In the genomic region with DNA sequence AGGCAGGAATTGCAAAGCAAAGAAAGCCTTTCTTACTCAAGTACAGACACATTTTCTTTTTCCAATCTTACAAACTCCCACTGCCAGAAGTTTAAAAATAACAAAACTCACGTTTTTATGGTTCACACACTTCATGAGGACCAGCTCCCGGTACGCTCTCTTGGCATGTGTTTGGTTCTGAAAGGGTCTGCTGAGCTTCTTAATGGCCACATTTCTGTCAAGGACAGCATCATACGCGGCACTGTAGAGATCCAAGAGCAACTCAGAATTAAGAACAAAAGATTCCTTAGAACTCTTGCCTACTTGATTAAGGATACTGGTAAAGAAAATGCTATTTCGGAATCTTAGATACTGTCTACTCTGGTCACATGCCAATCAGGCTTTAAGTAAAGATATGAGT, we compare ENCODE assay signal across 20 cellular contexts.
A peak's percentile ranks its signal among the peaks of the same experiment; 100 is the strongest.
DNase-seq lines count a peak whose midpoint lies in the region; ATAC-seq and TF ChIP-seq lines count a peak whose summit lies in the region.
"Had no signal": no experiment of that assay in that cellular context is flagged by ENCODE, and none has a peak within 500 bp of the region (broad histone marks: within the 10 kb centered on the region; RNA-seq: fewer than 3 reads in every experiment).

No MANE protein-coding gene starts in this region.

- DNase-seq in DMS79 (lab: John Stamatoyannopoulos, UW) = peak; percentile 21
- no peak for DNase-seq in chondrocyte (ENCODE audit: low spot score)
- DNase-seq in mesendoderm = no peak
- peak; percentile 78 to 82 for DNase-seq in thyroid gland
- no peak for DNase-seq in activated naive CD4-positive, alpha-beta T cell treated with anti-CD3 and anti-CD28 coated beads, Interleukin-2, amount 50 U/mL, for 16 hours
- no peak for DNase-seq in occipital lobe (lab: John Stamatoyannopoulos, UW)
- no peak for DNase-seq in mucosa of descending colon
- DNase-seq: AML-193; CD4-positive, alpha-beta memory T cell; DMS153; DND-41; EL; H9; IMR-90 had no signal

- H3K9me3 Mint-ChIP-seq in chondrocyte (ENCODE audit: low read depth) = peaks cover 23% of the 10 kb centered on the region

- no peak overlapping the region for H4K8ac ChIP-seq in mesendoderm (ENCODE audit: low read depth, low read length)

- TF ChIP-seq POLR2A in thyroid gland (IDR thresholded peaks at IDR 0.05) = no peak

- H3K4me2 ChIP-seq in mesendoderm (ENCODE audit: low read length) = no peak overlapping the region
- H3K4me2 ChIP-seq: A549, BLaER1 had no signal

- H3K4me3 ChIP-seq in mesendoderm (ENCODE audit: low read length) (no peak overlapping the region), thyroid gland (replicated peaks in 1 of 3) (no peak overlapping the region), mucosa of descending colon (no peak overlapping the region)
- H3K4me3 ChIP-seq: A549, BLaER1, GM12878 had no signal

- H3K36me3 ChIP-seq in mesendoderm (ENCODE audit: control insufficient read depth, insufficient read depth, low read length) (no peaks in the 10 kb centered on the region), thyroid gland (no peaks in the 10 kb centered on the region), mucosa of descending colon (ENCODE audit: low read depth) (no peaks in the 10 kb centered on the region)
- H3K36me3 ChIP-seq: BLaER1 had no signal

- no peak overlapping the region for H2BK5ac ChIP-seq in mesendoderm (ENCODE audit: low read length)

- H3K56ac ChIP-seq in mesendoderm (ENCODE audit: low read length) = no peak overlapping the region

- H3K36me3 Mint-ChIP-seq in chondrocyte (ENCODE audit: low read depth) = peaks cover 10% of the 10 kb centered on the region
- H3K36me3 Mint-ChIP-seq: CD14-positive monocyte; CD4-positive, alpha-beta memory T cell had no signal

- intact Hi-C loops in thyroid gland (cut with DNase I) = no loop called here
- intact Hi-C loops in mucosa of descending colon (cut with DNase I, micrococcal nuclease) = no loop called here

- H3K4me3 Mint-ChIP-seq in chondrocyte (ENCODE audit: unreplicated experiment) = no peak overlapping the region
- H3K4me3 Mint-ChIP-seq: CD14-positive monocyte; CD4-positive, alpha-beta memory T cell; H9 had no signal

- no peak overlapping the region for H3K4ac ChIP-seq in mesendoderm (ENCODE audit: low read depth, low read length)

- H2BK120ac ChIP-seq in mesendoderm (ENCODE audit: low read depth, low read length) = no peak overlapping the region

- no peak overlapping the region for H4K5ac ChIP-seq in mesendoderm (ENCODE audit: low read length)

- WGBS in mesendoderm (ENCODE audit: extremely low coverage, insufficient coverage, low lambda C conversion rate) = no CpG with 5 or more reads among the region's 6 CpGs
- 22 to 30% methylated on average over 6 of the region's 6 CpGs for WGBS in thyroid gland, 2 donors

- no peak overlapping the region for H2AK5ac ChIP-seq in mesendoderm (ENCODE audit: low read length)

- H3K79me2 ChIP-seq in mesendoderm (ENCODE audit: control insufficient read depth, insufficient read depth, low read length) = no peaks in the 10 kb centered on the region

- H3K27me3 Mint-ChIP-seq in chondrocyte (ENCODE audit: low read depth) = no peaks in the 10 kb centered on the region
- H3K27me3 Mint-ChIP-seq: CD4-positive, alpha-beta memory T cell had no signal

- peaks cover 10% of the 10 kb centered on the region for H3K4me1 Mint-ChIP-seq in chondrocyte (ENCODE audit: low read depth)
- H3K4me1 Mint-ChIP-seq: CD14-positive monocyte; CD4-positive, alpha-beta memory T cell had no signal

- TF ChIP-seq CTCF in chondrocyte (IDR thresholded peaks at IDR 0.05) (no peak), thyroid gland (IDR thresholded peaks at IDR 0.05) (no peak), mucosa of descending colon (IDR thresholded peaks at IDR 0.05) (no peak)

- H2BK15ac ChIP-seq in mesendoderm (replicated peaks; ENCODE audit: low read depth) = peak overlapping the region; percentile 25

- peak overlapping the region; percentile 13 for H3K27ac Mint-ChIP-seq in chondrocyte (ENCODE audit: unreplicated experiment)
- H3K27ac Mint-ChIP-seq: CD14-positive monocyte; CD4-positive, alpha-beta memory T cell had no signal

- H3K23ac ChIP-seq in mesendoderm (ENCODE audit: low read length) = no peak overlapping the region

- ATAC-seq in GM18511 (IDR thresholded peaks at IDR 0.05; ENCODE audit: unreplicated experiment) (no peak), mucosa of descending colon (no peak)
- ATAC-seq: A549, GM12878 had no signal

- H3K18ac ChIP-seq in mesendoderm (ENCODE audit: low read length) = no peak overlapping the region

- no peaks in the 10 kb centered on the region for H3K27me3 ChIP-seq in mesendoderm (ENCODE audit: insufficient read depth, low read length, poor library complexity)
- no peaks in the 10 kb centered on the region for H3K27me3 ChIP-seq in thyroid gland
- H3K27me3 ChIP-seq: BLaER1 had no signal

- no peaks in the 10 kb centered on the region for H3K9me3 ChIP-seq in thyroid gland
- H3K9me3 ChIP-seq in mucosa of descending colon = no peaks in the 10 kb centered on the region

- no peaks in the 10 kb centered on the region for H3K4me1 ChIP-seq in mesendoderm (ENCODE audit: control insufficient read depth, low read depth, low read length)
- H3K4me1 ChIP-seq in thyroid gland = peaks cover 10 to 16% of the 10 kb centered on the region in 2 donors
- no peaks in the 10 kb centered on the region for H3K4me1 ChIP-seq in mucosa of descending colon (ENCODE audit: low read depth)
- H3K4me1 ChIP-seq: BLaER1 had no signal

- no peak overlapping the region for H3K9ac ChIP-seq in mesendoderm (ENCODE audit: low read length)
- H3K9ac ChIP-seq: BLaER1 had no signal

- H3K27ac ChIP-seq in mesendoderm (ENCODE audit: low read depth, low read length) (no peak overlapping the region), thyroid gland (peak overlapping the region; percentile 71 to 94 (median 89))
- H3K27ac ChIP-seq: 22Rv1, A549, BLaER1 had no signal

- no peaks in the 10 kb centered on the region for H3K79me1 ChIP-seq in mesendoderm (ENCODE audit: low read length)

Comparison
In these comparisons a context has a peak if more than half of its experiments do, and no peak if none do; other contexts are left out.
1. DNase-seq: peak in DMS79 (single experiment) and thyroid gland (2 of 2); none in chondrocyte (single experiment), mesendoderm (single experiment), activated naive CD4-positive, alpha-beta T cell treated with anti-CD3 and anti-CD28 coated beads, Interleukin-2, amount 50 U/mL, for 16 hours (single experiment), occipital lobe (single experiment) and mucosa of descending colon (0 of 3).